ENCODE assay signal across 14 cellular contexts in the genomic region with DNA sequence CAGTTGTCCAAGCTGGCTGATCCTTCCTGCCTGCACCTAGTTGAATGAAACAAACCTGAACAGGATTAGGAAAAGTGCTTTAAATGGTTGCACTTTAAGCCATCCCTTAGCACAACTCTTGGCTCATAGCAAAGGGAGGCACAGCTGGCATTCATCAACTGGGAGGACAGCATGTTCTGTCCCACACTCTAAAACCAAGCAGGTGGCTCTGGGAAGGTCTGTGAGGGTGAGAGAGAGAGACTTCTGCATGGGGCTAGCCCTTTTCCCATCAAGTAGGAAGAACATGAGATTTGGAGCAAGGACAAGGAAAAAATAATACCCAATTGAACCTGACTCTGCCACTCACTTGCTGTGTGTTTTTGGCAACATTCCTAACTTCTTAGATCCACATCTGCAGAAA.
DNase-seq lines count a peak whose midpoint lies in the region; ATAC-seq and TF ChIP-seq lines count a peak whose summit lies in the region.
"Had no signal": no experiment of that assay in that cellular context is flagged by ENCODE, and none has a peak within 500 bp of the region (broad histone marks: within the 10 kb centered on the region; RNA-seq: fewer than 3 reads in every experiment).

No MANE protein-coding gene starts in this region.

- H3K9me3 ChIP-seq in right atrium auricular region = no peaks in the 10 kb centered on the region
- no peaks in the 10 kb centered on the region for H3K9me3 ChIP-seq in vagina
- H3K9me3 ChIP-seq: BLaER1 treated with 17β-estradiol and CSF1 and Interleukin-3, amounts not matched to agents 10 nM and 100 nM had no signal

- H3K27me3 ChIP-seq in right atrium auricular region (no peaks in the 10 kb centered on the region), vagina (no peaks in the 10 kb centered on the region)
- H3K27me3 ChIP-seq: BLaER1 treated with 17β-estradiol and CSF1 and Interleukin-3, amounts not matched to agents 10 nM and 100 nM had no signal

- H3K36me3 Mint-ChIP-seq in activated naive CD4-positive, alpha-beta T cell treated with anti-CD3 and anti-CD28 coated beads for 36 hours (ENCODE audit: low read depth) = no peaks in the 10 kb centered on the region
- no peaks in the 10 kb centered on the region for H3K36me3 Mint-ChIP-seq in activated CD8-positive, alpha-beta T cell treated with anti-CD3 and anti-CD28 coated beads, Interleukin-2, amount 10 ng/mL, durations not matched to agents 7 days and 5 days (ENCODE audit: low read depth)
- H3K36me3 Mint-ChIP-seq: CD8-positive, alpha-beta T cell had no signal

- peak; percentile 80 for ATAC-seq in Right ventricle myocardium superior (ENCODE audit: poor library complexity)
- no peak for ATAC-seq in activated CD8-positive, alpha-beta T cell treated with anti-CD3 and anti-CD28 coated beads, Interleukin-2, amount 10 ng/mL, durations not matched to agents 7 days and 5 days
- ATAC-seq: CD8-positive, alpha-beta T cell had no signal

- H3K27me3 Mint-ChIP-seq in activated naive CD4-positive, alpha-beta T cell treated with anti-CD3 and anti-CD28 coated beads for 36 hours (ENCODE audit: low read depth) = peaks cover 13% of the 10 kb centered on the region
- H3K27me3 Mint-ChIP-seq in activated CD8-positive, alpha-beta T cell treated with anti-CD3 and anti-CD28 coated beads, Interleukin-2, amount 10 ng/mL, durations not matched to agents 7 days and 5 days (ENCODE audit: low read depth) = peaks cover 4% of the 10 kb centered on the region

- H3K36me3 ChIP-seq in right atrium auricular region (no peaks in the 10 kb centered on the region), vagina (no peaks in the 10 kb centered on the region)
- H3K36me3 ChIP-seq: BLaER1 treated with 17β-estradiol and CSF1 and Interleukin-3, amounts not matched to agents 10 nM and 100 nM had no signal

- H3K4me3 ChIP-seq in right atrium auricular region (no peak overlapping the region), vagina (no peak overlapping the region)
- H3K4me3 ChIP-seq: BLaER1 treated with 17β-estradiol and CSF1 and Interleukin-3, amounts not matched to agents 10 nM and 100 nM had no signal

- no peak overlapping the region for H3K4me3 Mint-ChIP-seq in activated naive CD4-positive, alpha-beta T cell treated with anti-CD3 and anti-CD28 coated beads for 36 hours
- no peak overlapping the region for H3K4me3 Mint-ChIP-seq in activated CD8-positive, alpha-beta T cell treated with anti-CD3 and anti-CD28 coated beads, Interleukin-2, amount 10 ng/mL, durations not matched to agents 7 days and 5 days
- H3K4me3 Mint-ChIP-seq: B cell; CD8-positive, alpha-beta T cell; H9 had no signal

- no peak for TF ChIP-seq POLR2A in vagina (IDR thresholded peaks at IDR 0.05)

- POLR2A ChIA-PET in activated CD8-positive, alpha-beta T cell treated with anti-CD3 and anti-CD28 coated beads, Interleukin-2, amount 10 ng/mL, durations not matched to agents 7 days and 5 days (lab: Charles Lee) = no interaction called here

- H3K27ac ChIP-seq in right atrium auricular region (no peak overlapping the region), vagina (no peak overlapping the region)
- H3K27ac ChIP-seq: BLaER1 treated with 17β-estradiol and CSF1 and Interleukin-3, amounts not matched to agents 10 nM and 100 nM had no signal

- intact Hi-C loops in Right ventricle myocardium superior (cut with DNase I) = no loop called here
- intact Hi-C loops in vagina (cut with DNase I) = no loop called here
- intact Hi-C loops in activated naive CD4-positive, alpha-beta T cell treated with anti-CD3 and anti-CD28 coated beads for 36 hours (cut with micrococcal nuclease) = no loop called here

- no peaks in the 10 kb centered on the region for H3K4me1 Mint-ChIP-seq in activated naive CD4-positive, alpha-beta T cell treated with anti-CD3 and anti-CD28 coated beads for 36 hours (ENCODE audit: low read depth)
- H3K4me1 Mint-ChIP-seq in activated CD8-positive, alpha-beta T cell treated with anti-CD3 and anti-CD28 coated beads, Interleukin-2, amount 10 ng/mL, durations not matched to agents 7 days and 5 days (ENCODE audit: low read depth) = no peaks in the 10 kb centered on the region
- H3K4me1 Mint-ChIP-seq: B cell had no signal

- CTCF ChIA-PET in activated naive CD4-positive, alpha-beta T cell treated with anti-CD3 and anti-CD28 coated beads for 36 hours (lab: Charles Lee) = no interaction called here
- CTCF ChIA-PET in activated CD8-positive, alpha-beta T cell treated with anti-CD3 and anti-CD28 coated beads, Interleukin-2, amount 10 ng/mL, durations not matched to agents 7 days and 5 days (lab: Charles Lee) = no interaction called here

- H3K4me1 ChIP-seq in right atrium auricular region = no peaks in the 10 kb centered on the region
- no peaks in the 10 kb centered on the region for H3K4me1 ChIP-seq in vagina
- H3K4me1 ChIP-seq: BLaER1 treated with 17β-estradiol and CSF1 and Interleukin-3, amounts not matched to agents 10 nM and 100 nM had no signal

- TF ChIP-seq CTCF in right atrium auricular region (IDR thresholded peaks at IDR 0.05) (no peak), vagina (IDR thresholded peaks at IDR 0.05) (no peak)

- no peaks in the 10 kb centered on the region for H3K9me3 Mint-ChIP-seq in activated naive CD4-positive, alpha-beta T cell treated with anti-CD3 and anti-CD28 coated beads for 36 hours
- no peaks in the 10 kb centered on the region for H3K9me3 Mint-ChIP-seq in activated CD8-positive, alpha-beta T cell treated with anti-CD3 and anti-CD28 coated beads, Interleukin-2, amount 10 ng/mL, durations not matched to agents 7 days and 5 days (ENCODE audit: insufficient read depth)
- H3K9me3 Mint-ChIP-seq: CD8-positive, alpha-beta T cell; H9 had no signal

- no peak overlapping the region for H3K27ac Mint-ChIP-seq in activated naive CD4-positive, alpha-beta T cell treated with anti-CD3 and anti-CD28 coated beads for 36 hours
- no peak overlapping the region for H3K27ac Mint-ChIP-seq in activated CD8-positive, alpha-beta T cell treated with anti-CD3 and anti-CD28 coated beads, Interleukin-2, amount 10 ng/mL, durations not matched to agents 7 days and 5 days
- H3K27ac Mint-ChIP-seq: B cell; CD8-positive, alpha-beta T cell; H9 had no signal

- DNase-seq in Right ventricle myocardium superior (no peak), right atrium auricular region (ENCODE audit: low spot score) (no peak), ecto neural progenitor cell (ENCODE audit: low spot score) (peak; percentile 20), left kidney (ENCODE audit: low read depth, low spot score) (peak; percentile 21), vagina (ENCODE audit: extremely low spot score in 2 of 2) (peak; percentile 22 to 25)
- no peak for DNase-seq in activated naive CD4-positive, alpha-beta T cell treated with anti-CD3 and anti-CD28 coated beads for 36 hours
- no peak for DNase-seq in activated CD8-positive, alpha-beta T cell treated with anti-CD3 and anti-CD28 coated beads, Interleukin-2, amount 10 ng/mL, durations not matched to agents 7 days and 5 days
- DNase-seq: Calu3; CD8-positive, alpha-beta T cell; DMS79 treated with DMSO at 0.1 percent for 48 hours; GF-D8; H9 had no signal

Comparison
In these comparisons a context has a peak if more than half of its experiments do, and no peak if none do; other contexts are left out.
1. DNase-seq: peak in ecto neural progenitor cell (single experiment), left kidney (single experiment) and vagina (2 of 2); none in Right ventricle myocardium superior (single experiment), right atrium auricular region (single experiment), activated naive CD4-positive, alpha-beta T cell treated with anti-CD3 and anti-CD28 coated beads for 36 hours (single experiment) and activated CD8-positive, alpha-beta T cell treated with anti-CD3 and anti-CD28 coated beads, Interleukin-2, amount 10 ng/mL, durations not matched to agents 7 days and 5 days (single experiment).